ENCODE assay signal across 21 cellular contexts in genomic region chr4:183355405-183355804, GRCh38. TPM values are rescaled to one million over a fixed set of nuclear protein-coding genes. Genes with fewer than 3 reads are reported as not detected.
DNase-seq lines count a peak whose midpoint lies in the region; ATAC-seq, FAIRE-seq and TF ChIP-seq lines count a peak whose summit lies in the region.
"Had no signal": no experiment of that assay in that cellular context is flagged by ENCODE, and none has a peak within 500 bp of the region (broad histone marks: within the 10 kb centered on the region; RNA-seq: fewer than 3 reads in every experiment).

No MANE protein-coding gene starts in this region.

- CTCF ChIA-PET in mammary epithelial cell (lab: Charles Lee; ENCODE audit: low non-redundant PET): no interaction called here

- peak overlapping the region; percentile 57 for H3K27ac ChIP-seq in mammary epithelial cell (ENCODE audit: insufficient read depth, low read depth, low read length)
- H3K27ac ChIP-seq: BLaER1, KMS-11, parathyroid adenoma had no signal

- ATAC-seq in natural killer cell (no peak), HG02678 (IDR thresholded peaks at IDR 0.05; ENCODE audit: unreplicated experiment) (no peak)
- ATAC-seq: activated T-cell treated with anti-CD3 and anti-CD28 coated beads, Interleukin-2, amount 50 U/mL, for 4 hours had no signal

- peak overlapping the region; percentile 33 for H2AFZ ChIP-seq in mammary epithelial cell (ENCODE audit: low read depth, low read length)
- H2AFZ ChIP-seq: parathyroid adenoma had no signal

- H3K4me1 Mint-ChIP-seq in natural killer cell: no peaks in the 10 kb centered on the region

- no peaks in the 10 kb centered on the region for H3K36me3 Mint-ChIP-seq in natural killer cell

- DNase-seq in COLO829 (ENCODE audit: low spot score) (peak; percentile 99), HTR-8/SVneo (ENCODE audit: insufficient read length, low spot score) (peak; percentile 71), mammary epithelial cell (peak; percentile 97), lung microvascular endothelial cell (ENCODE audit: low read depth in 2 of 2) (peak; percentile 55 to 90), natural killer cell (no peak), OCI-M2 (lab: John Stamatoyannopoulos, UW; ENCODE audit: unreplicated experiment) (no peak)
- no peak for DNase-seq in stimulated activated CD4-positive, alpha-beta T cell treated with anti-CD3 and anti-CD28 coated beads, Interleukin-12 subunit alpha, Interleukin-12 subunit beta, amount 100 ng/mL, for 4 hours
- DNase-seq: activated CD4-positive, alpha-beta T cell treated with anti-CD3 and anti-CD28 coated beads for 4 hours; activated T-cell treated with anti-CD3 and anti-CD28 coated beads, Interleukin-2, amount 50 U/mL, for 4 hours; anterior cingulate cortex; effector memory CD4-positive, alpha-beta T cell; GDM1; hippocampal formation; stimulated activated CD4-positive, alpha-beta T cell treated with anti-CD3 and anti-CD28 coated beads, Interleukin-4, amount 100 ng/mL, for 1 hour; stimulated activated naive CD4-positive, alpha-beta T cell had no signal

- whole genome bisulfite sequencing in mammary epithelial cell (ENCODE audit: low coverage, missing lambda C conversion rate): 7% methylated on average over 4 of the region's 4 CpGs

- no peaks in the 10 kb centered on the region for H3K27me3 ChIP-seq in mammary epithelial cell (ENCODE audit: insufficient read depth, low read length)
- H3K27me3 ChIP-seq: BLaER1 had no signal

- no peaks in the 10 kb centered on the region for H3K9me3 Mint-ChIP-seq in natural killer cell
- H3K9me3 Mint-ChIP-seq: activated T-cell treated with anti-CD3 and anti-CD28 coated beads, Interleukin-2, amount 50 U/mL, for 4 hours had no signal

- H3K79me2 ChIP-seq in mammary epithelial cell (ENCODE audit: insufficient read depth, low read length): no peaks in the 10 kb centered on the region
- H3K79me2 ChIP-seq: parathyroid adenoma had no signal

- BruUV-seq in mammary epithelial cell (replicated peaks; lab: Mats Ljungman, UMichigan): no TSS peak

- intact Hi-C loops in mammary epithelial cell (cut with micrococcal nuclease) (loop anchor here (2.0 kb wide), 1 partner anchor 21 kb away; no protein-coding TSS in a partner anchor), natural killer cell (cut with micrococcal nuclease) (no loop called here)

- TF ChIP-seq CTCF in mammary epithelial cell (conservative IDR thresholded peaks at IDR 0.05 in 1 of 2, IDR thresholded peaks at IDR 0.05 in 1 of 2; ENCODE audit: extremely low read depth in 1 of 2, insufficient read depth in 1 of 2, low read depth in 1 of 2, low read length in 2 of 2): no peak
- no peak for TF ChIP-seq CTCF in natural killer cell (IDR thresholded peaks at IDR 0.05)

- no peak overlapping the region for H3K27ac Mint-ChIP-seq in natural killer cell
- H3K27ac Mint-ChIP-seq: T-helper 1 cell treated with Interleukin-12 subunit alpha and Interleukin-12 subunit beta and Interleukin-4 antibody, amounts not matched to agents 30 μg/mL and 1 μg/mL, for 36 hours had no signal

- dilution Hi-C loops in mammary epithelial cell (cut with HindIII; ENCODE audit: low sequenced_read_pairs): loop anchor here (5.0 kb wide), 1 partner anchor 88 kb away; no protein-coding TSS in a partner anchor

- H3K27me3 Mint-ChIP-seq in natural killer cell (ENCODE audit: low read depth in 2 of 2): peaks cover 13 to 18% of the 10 kb centered on the region in 2 donors

- H3K9ac ChIP-seq in mammary epithelial cell (ENCODE audit: insufficient read depth, low read length): no peak overlapping the region
- H3K9ac ChIP-seq: BLaER1, KMS-11, parathyroid adenoma had no signal

- no peak overlapping the region for H3K4me3 ChIP-seq in mammary epithelial cell (replicated peaks in 1 of 3; ENCODE audit: insufficient read depth in 1 of 3, low read depth in 2 of 3, low read length in 3 of 3)
- H3K4me3 ChIP-seq: BLaER1 had no signal

- no peaks in the 10 kb centered on the region for H4K20me1 ChIP-seq in mammary epithelial cell (ENCODE audit: insufficient read depth, low read length)
- H4K20me1 ChIP-seq: BLaER1 had no signal

- no peaks in the 10 kb centered on the region for H3K36me3 ChIP-seq in mammary epithelial cell (ENCODE audit: insufficient read depth, low read length)
- H3K36me3 ChIP-seq: BLaER1 had no signal

- FAIRE-seq in HTR-8/SVneo (lab: Jason Lieb, UNC): peak; percentile 76

- in situ Hi-C loops in mammary epithelial cell (cut with MboI; ENCODE audit: low sequenced_read_pairs in 2 of 2): no loop called here

- no peaks in the 10 kb centered on the region for H3K9me3 ChIP-seq in mammary epithelial cell (replicated peaks; ENCODE audit: insufficient read depth, low read length)
- H3K9me3 ChIP-seq: BLaER1 had no signal

- peaks cover 40% of the 10 kb centered on the region for H3K4me1 ChIP-seq in mammary epithelial cell (ENCODE audit: insufficient read depth, low read length)
- H3K4me1 ChIP-seq: parathyroid adenoma had no signal

- H3K4me2 ChIP-seq in mammary epithelial cell (ENCODE audit: insufficient read depth, low read depth, low read length): peak overlapping the region; percentile 63
- H3K4me2 ChIP-seq: BLaER1, KMS-11 had no signal

- H3K4me3 Mint-ChIP-seq in natural killer cell: no peak overlapping the region
- H3K4me3 Mint-ChIP-seq: activated T-cell treated with anti-CD3 and anti-CD28 coated beads, Interleukin-2, amount 50 U/mL, for 4 hours; T-helper 1 cell treated with Interleukin-12 subunit alpha and Interleukin-12 subunit beta and Interleukin-4 antibody, amounts not matched to agents 30 μg/mL and 1 μg/mL, for 36 hours had no signal

RNA-seq across cellular contexts. Expression of gene CLDN24, which starts 33.2 kb away (rescaled TPM):
- total RNA-seq in mammary epithelial cell: not detected
- not detected for polyA plus RNA-seq in mammary epithelial cell
- polyA minus RNA-seq in mammary epithelial cell: not detected
- total RNA-seq in lung microvascular endothelial cell: not detected in 2 replicates
- 1 to 10 TPM in 1 of 3 donors, not detected in 2; 1.3 TPM for total RNA-seq in natural killer cell
- total RNA-seq: activated T-cell treated with anti-CD3 and anti-CD28 coated beads, Interleukin-2, amount 50 U/mL, for 4 hours; mesenteric fat pad had no signal

RNA-seq across cellular contexts. Expression of gene CLDN22, which starts 35.3 kb away (rescaled TPM):
- total RNA-seq in mammary epithelial cell (not detected), lung microvascular endothelial cell (not detected in 2 replicates), natural killer cell (under 1 TPM in 2 of 3 donors, not detected in 1; 0.25 to 0.60 TPM)
- not detected for polyA plus RNA-seq in mammary epithelial cell
- not detected for polyA minus RNA-seq in mammary epithelial cell
- total RNA-seq: activated T-cell treated with anti-CD3 and anti-CD28 coated beads, Interleukin-2, amount 50 U/mL, for 4 hours; mesenteric fat pad had no signal

Comparison
In these comparisons a context has a peak if more than half of its experiments do, and no peak if none do; other contexts are left out.
1. DNase-seq: peak in COLO829 (single experiment), HTR-8/SVneo (single experiment), mammary epithelial cell (single experiment) and lung microvascular endothelial cell (2 of 2); none in stimulated activated CD4-positive, alpha-beta T cell treated with anti-CD3 and anti-CD28 coated beads, Interleukin-12 subunit alpha, Interleukin-12 subunit beta, amount 100 ng/mL, for 4 hours (single experiment), natural killer cell (single experiment) and OCI-M2 (single experiment).